In genomic region chr4:184792950-184793555, GRCh38 we compare ENCODE assay signal across 8 cellular contexts. TPM values are rescaled to one million over a fixed set of nuclear protein-coding genes. Genes with fewer than 3 reads are reported as not detected.
DNase-seq lines count a peak whose midpoint lies in the region; ATAC-seq and TF ChIP-seq lines count a peak whose summit lies in the region.

No MANE protein-coding gene starts in this region.

- H3K36me3 ChIP-seq in suprapubic skin, result peaks cover 30% of the 10 kb centered on the region

- H3K27ac ChIP-seq in suprapubic skin, result peak overlapping the region; percentile 10

- H3K4me3 ChIP-seq in suprapubic skin, result no peak overlapping the region

- DNase-seq in ELR (ENCODE audit: low read depth), result peak; percentile 96
- peak; percentile 92 for DNase-seq in RKO (ENCODE audit: low spot score)
- peak; percentile 99 for DNase-seq in amniotic epithelial cell (ENCODE audit: low read depth)
- peak; percentile 32 to 91 for DNase-seq in lung microvascular endothelial cell (ENCODE audit: low read depth in 2 of 2)
- no peak for DNase-seq in suprapubic skin (ENCODE audit: low spot score in 2 of 2)

- no peak for TF ChIP-seq POLR2A in suprapubic skin (IDR thresholded peaks at IDR 0.05)

- peaks cover 16% of the 10 kb centered on the region for H3K4me1 ChIP-seq in suprapubic skin

- no peak for ATAC-seq in HG03565 (IDR thresholded peaks at IDR 0.05; ENCODE audit: unreplicated experiment)
- no peak for ATAC-seq in GM19035 (IDR thresholded peaks at IDR 0.05; ENCODE audit: unreplicated experiment)
- ATAC-seq in GM21423 (IDR thresholded peaks at IDR 0.05; ENCODE audit: unreplicated experiment), result no peak

- no peak for TF ChIP-seq EP300 in suprapubic skin (IDR thresholded peaks at IDR 0.05)

- H3K27me3 ChIP-seq in suprapubic skin, result no peaks in the 10 kb centered on the region

- WGBS in suprapubic skin, result 71% methylated on average over 10 of the region's 10 CpGs

- H3K9me3 ChIP-seq in suprapubic skin, result no peaks in the 10 kb centered on the region

- no peak for TF ChIP-seq CTCF in suprapubic skin (IDR thresholded peaks at IDR 0.05)

RNA-seq across cellular contexts. Expression of gene ACSL1, which starts 32.7 kb away (rescaled TPM):
- 3.6 and 9.2 TPM in 2 replicates for total RNA-seq in lung microvascular endothelial cell
- 100 to 1,000 TPM; 236 to 420 (median 277) TPM for total RNA-seq in suprapubic skin

RNA-seq across cellular contexts. Expression of gene CENPU, which starts 59.2 kb away (rescaled TPM):
- 2.4 and 8.1 TPM in 2 replicates for total RNA-seq in lung microvascular endothelial cell
- total RNA-seq in suprapubic skin, result 10 to 100 TPM in 2 of 4 donors, 1 to 10 TPM in 2; 5.4 to 29.8 (median 9.4) TPM

Comparison
In these comparisons a context has a peak if more than half of its experiments do, and no peak if none do; other contexts are left out.
1. DNase-seq: peak in ELR (single experiment), RKO (single experiment), amniotic epithelial cell (single experiment) and lung microvascular endothelial cell (2 of 2); none in suprapubic skin (0 of 2).
2. RNA of gene ACSL1, which starts 32.7 kb away (total RNA-seq): 236 to 420 TPM in suprapubic skin; 3.6 to 9.2 TPM in lung microvascular endothelial cell; every median in the first group is over 10 times any median in the second.